Comparison of ENCODE assay signal across 15 cellular contexts in the genomic region with DNA sequence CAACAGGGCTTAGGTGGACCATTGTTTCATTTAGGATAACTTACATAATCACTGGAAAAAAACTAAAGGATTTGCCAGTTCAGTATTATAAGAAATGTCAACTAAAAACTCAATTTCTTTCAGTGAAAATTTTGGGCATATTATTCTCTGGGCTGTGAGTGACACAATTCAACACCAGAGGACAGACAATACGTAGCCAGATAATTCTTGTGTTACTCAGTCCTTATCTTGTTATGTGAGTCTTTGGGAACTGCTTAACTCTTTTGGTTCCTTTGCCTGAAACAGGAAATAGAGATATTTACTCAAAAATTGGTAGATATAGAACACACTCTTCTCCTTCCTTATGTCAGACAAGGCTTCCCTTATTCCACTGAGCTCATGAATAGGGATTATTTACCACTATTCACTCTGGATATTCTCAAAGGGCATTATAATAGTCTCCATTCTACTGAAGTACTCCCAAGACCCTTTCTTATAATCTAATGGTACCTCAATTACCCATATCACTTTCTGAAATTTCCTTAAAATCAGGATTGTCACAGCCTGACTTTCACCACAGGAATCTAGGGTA. TPM values are rescaled to one million over a fixed set of nuclear protein-coding genes. Genes with fewer than 3 reads are reported as not detected.
"Had no signal": no experiment of that assay in that cellular context is flagged by ENCODE, and none has a peak within 500 bp of the region (broad histone marks: within the 10 kb centered on the region; RNA-seq: fewer than 3 reads in every experiment).

No MANE protein-coding gene starts in this region.

- H3K27me3 ChIP-seq: gastroesophageal sphincter, sigmoid colon had no signal

- H3K27ac ChIP-seq: body of pancreas, gastroesophageal sphincter, sigmoid colon, thoracic aorta, upper lobe of right lung had no signal

- H3K36me3 ChIP-seq: gastroesophageal sphincter, sigmoid colon, thoracic aorta, upper lobe of right lung had no signal

- H3K9me3 ChIP-seq: body of pancreas, gastroesophageal sphincter, sigmoid colon, thoracic aorta, upper lobe of right lung had no signal

- ATAC-seq: activated CD8-positive, alpha-beta T cell treated with anti-CD3 and anti-CD28 coated beads for 36 hours; activated T-cell treated with anti-CD3 and anti-CD28 coated beads, Interleukin-2, amount 50 U/mL, for 4 hours; body of pancreas; gastroesophageal sphincter; left colon; upper lobe of right lung; WTC11 had no signal

- DNase-seq: activated CD4-positive, alpha-beta T cell treated with anti-CD3 and anti-CD28 coated beads for 4 hours; activated CD8-positive, alpha-beta T cell treated with anti-CD3 and anti-CD28 coated beads for 36 hours; activated effector memory CD4-positive, alpha-beta T cell treated with Interleukin-2 at 50 U/mL for 16 hours; activated T-cell treated with anti-CD3 and anti-CD28 coated beads, Interleukin-2, amount 50 U/mL, for 4 hours; amniotic stem cell; body of pancreas; effector memory CD4-positive, alpha-beta T cell; left colon; sigmoid colon; stimulated activated CD4-positive, alpha-beta T cell treated with anti-CD3 and anti-CD28 coated beads, Interleukin-1b, Interleukin-23, amount 100 ng/mL, for 48 hours; upper lobe of right lung had no signal

- H3K4me3 ChIP-seq: body of pancreas, gastroesophageal sphincter, lung, sigmoid colon, thoracic aorta, upper lobe of right lung had no signal

RNA-seq across cellular contexts. Expression of a gene that starts 4.9 kb away (rescaled TPM):
- total RNA-seq: activated CD8-positive, alpha-beta T cell treated with anti-CD3 and anti-CD28 coated beads for 36 hours had no signal
